In genomic region chr14:65098586-65098985, GRCh38 we compare ENCODE assay signal across 8 cellular contexts. TPM values are rescaled to one million over a fixed set of nuclear protein-coding genes. Genes with fewer than 3 reads are reported as not detected.
DNase-seq lines count a peak whose midpoint lies in the region; ATAC-seq, FAIRE-seq and TF ChIP-seq lines count a peak whose summit lies in the region.

No MANE protein-coding gene starts in this region.

- H3K4me3 Mint-ChIP-seq in activated T-helper 1 cell treated with anti-CD3 and anti-CD28 coated beads, Interleukin-12 subunit alpha, Interleukin-12 subunit beta, Interleukin-2, Interleukin-4 antibody, amounts not matched to agents 30 ng/mL and 10 ng/mL and 1 ng/mL, durations not matched to agents 14 hours and 24 hours and 36 hours, result peak overlapping the region; percentile 73

- intact Hi-C loops in heart right ventricle (cut with DNase I) (loop anchor here in 2 of 10 donors (2.0 to 10.0 kb wide), 2 partner anchors 112 to 114 kb away; partner anchors contain the start of gene FNTB (in 2 of the 2)), Right ventricle myocardium superior (cut with DNase I) (no loop called here), cardiac septum (cut with DNase I) (no loop called here)
- intact Hi-C loops in activated T-helper 1 cell treated with anti-CD3 and anti-CD28 coated beads, Interleukin-12 subunit alpha, Interleukin-12 subunit beta, Interleukin-2, Interleukin-4 antibody, amounts not matched to agents 30 ng/mL and 10 ng/mL and 1 ng/mL, durations not matched to agents 14 hours and 24 hours and 36 hours (cut with micrococcal nuclease), result no loop called here

- peaks cover 3% of the 10 kb centered on the region for H4K20me1 ChIP-seq in keratinocyte (ENCODE audit: control insufficient read depth, extremely low read depth, insufficient read depth, low read length)

- H3K4me1 Mint-ChIP-seq in activated T-helper 1 cell treated with anti-CD3 and anti-CD28 coated beads, Interleukin-12 subunit alpha, Interleukin-12 subunit beta, Interleukin-2, Interleukin-4 antibody, amounts not matched to agents 30 ng/mL and 10 ng/mL and 1 ng/mL, durations not matched to agents 14 hours and 24 hours and 36 hours (ENCODE audit: low read depth), result peaks cover 69% of the 10 kb centered on the region

- peaks cover 33% of the 10 kb centered on the region for H3K36me3 Mint-ChIP-seq in activated T-helper 1 cell treated with anti-CD3 and anti-CD28 coated beads, Interleukin-12 subunit alpha, Interleukin-12 subunit beta, Interleukin-2, Interleukin-4 antibody, amounts not matched to agents 30 ng/mL and 10 ng/mL and 1 ng/mL, durations not matched to agents 14 hours and 24 hours and 36 hours (ENCODE audit: low read depth)

- peak overlapping the region; percentile 62 for H3K4me2 ChIP-seq in keratinocyte (ENCODE audit: control insufficient read depth, extremely low read depth, insufficient read depth, low read depth, low read length)

- TF ChIP-seq POLR2A in upper lobe of left lung (IDR thresholded peaks at IDR 0.05), result no peak

- H2AFZ ChIP-seq in keratinocyte (ENCODE audit: control insufficient read depth, low read length), result no peak overlapping the region

- no peak for DNase-seq in heart right ventricle
- no peak for DNase-seq in Right ventricle myocardium superior
- no peak for DNase-seq in activated T-helper 1 cell treated with anti-CD3 and anti-CD28 coated beads, Interleukin-12 subunit alpha, Interleukin-12 subunit beta, Interleukin-2, Interleukin-4 antibody, amounts not matched to agents 30 ng/mL and 10 ng/mL and 1 ng/mL, durations not matched to agents 14 hours and 24 hours and 36 hours (ENCODE audit: low spot score)
- DNase-seq in keratinocyte (ENCODE audit: low read depth, low spot score), result no peak
- no peak for DNase-seq in upper lobe of left lung
- no peak for DNase-seq in NCI-H526 (lab: John Stamatoyannopoulos, UW)
- no peak for DNase-seq in cardiac septum (ENCODE audit: low spot score)
- DNase-seq in AG08395 (ENCODE audit: low spot score), result no peak

- H3K27me3 ChIP-seq in heart right ventricle, result no peaks in the 10 kb centered on the region
- no peaks in the 10 kb centered on the region for H3K27me3 ChIP-seq in keratinocyte (ENCODE audit: control insufficient read depth, extremely low read depth, insufficient read depth, low read length)
- no peaks in the 10 kb centered on the region for H3K27me3 ChIP-seq in upper lobe of left lung

- H3K9me3 ChIP-seq in heart right ventricle (no peaks in the 10 kb centered on the region), keratinocyte (ENCODE audit: control insufficient read depth, low read depth, low read length) (no peaks in the 10 kb centered on the region), upper lobe of left lung (no peaks in the 10 kb centered on the region)

- H3K9me1 ChIP-seq in keratinocyte (ENCODE audit: control insufficient read depth, extremely low read depth, insufficient read depth, low read length), result peaks cover 2% of the 10 kb centered on the region

- peak overlapping the region; percentile 82 for H3K27ac Mint-ChIP-seq in activated T-helper 1 cell treated with anti-CD3 and anti-CD28 coated beads, Interleukin-12 subunit alpha, Interleukin-12 subunit beta, Interleukin-2, Interleukin-4 antibody, amounts not matched to agents 30 ng/mL and 10 ng/mL and 1 ng/mL, durations not matched to agents 14 hours and 24 hours and 36 hours

- H3K36me3 ChIP-seq in heart right ventricle (peaks cover 0 to 56% (median 2%) of the 10 kb centered on the region in 9 donors), keratinocyte (ENCODE audit: control insufficient read depth in 2 of 2, extremely low read depth in 1 of 2, insufficient read depth in 2 of 2, low read length in 2 of 2) (peaks cover 16% of the 10 kb centered on the region in 2 experiments), upper lobe of left lung (peaks cover under 1 to 23% (median 5%) of the 10 kb centered on the region in 4 donors)

- TF ChIP-seq CTCF in heart right ventricle (IDR thresholded peaks at IDR 0.05) (no peak), keratinocyte (optimal IDR thresholded peaks at IDR 0.05 in 1 of 3, IDR thresholded peaks at IDR 0.05 in 1 of 3, conservative IDR thresholded peaks at IDR 0.05 in 1 of 3; ENCODE audit: extremely low read depth in 1 of 3, insufficient read depth in 2 of 3, low read length in 3 of 3) (no peak), upper lobe of left lung (IDR thresholded peaks at IDR 0.05) (no peak)

- H3K4me1 ChIP-seq in heart right ventricle (peaks cover 25 to 86% (median 79%) of the 10 kb centered on the region in 9 donors), keratinocyte (ENCODE audit: control insufficient read depth, extremely low read depth, insufficient read depth, low read length) (peaks cover 24% of the 10 kb centered on the region), upper lobe of left lung (peaks cover 52 to 69% (median 64%) of the 10 kb centered on the region in 4 donors)

- no peaks in the 10 kb centered on the region for H3K9me3 Mint-ChIP-seq in activated T-helper 1 cell treated with anti-CD3 and anti-CD28 coated beads, Interleukin-12 subunit alpha, Interleukin-12 subunit beta, Interleukin-2, Interleukin-4 antibody, amounts not matched to agents 30 ng/mL and 10 ng/mL and 1 ng/mL, durations not matched to agents 14 hours and 24 hours and 36 hours

- H3K27me3 Mint-ChIP-seq in activated T-helper 1 cell treated with anti-CD3 and anti-CD28 coated beads, Interleukin-12 subunit alpha, Interleukin-12 subunit beta, Interleukin-2, Interleukin-4 antibody, amounts not matched to agents 30 ng/mL and 10 ng/mL and 1 ng/mL, durations not matched to agents 14 hours and 24 hours and 36 hours (ENCODE audit: insufficient read depth), result no peaks in the 10 kb centered on the region

- dilution Hi-C loops in keratinocyte (cut with MboI; ENCODE audit: extremely low pct_ligation_motif_present, low sequenced_read_pairs), result no loop called here

- peaks cover 63% of the 10 kb centered on the region for H3K79me2 ChIP-seq in keratinocyte (ENCODE audit: control insufficient read depth, insufficient read depth, low read length)

- H3K4me3 ChIP-seq in heart right ventricle (peak overlapping the region in 6 of 10 donors; percentile 2 to 42 (median 28)), keratinocyte (ENCODE audit: control insufficient read depth in 2 of 3, extremely low read depth in 1 of 3, insufficient read depth in 2 of 3, low read depth in 1 of 3, low read length in 3 of 3) (peak overlapping the region in 2 of 3 experiments; percentile 7 to 14), upper lobe of left lung (peak overlapping the region in 3 of 4 donors; percentile 8 to 32 (median 30))

- ATAC-seq in heart right ventricle, result no peak
- ATAC-seq in Right ventricle myocardium superior (ENCODE audit: poor library complexity), result no peak
- no peak for ATAC-seq in upper lobe of left lung (ENCODE audit: low FRiP score in 2 of 2)

- no peak for TF ChIP-seq EP300 in upper lobe of left lung (IDR thresholded peaks at IDR 0.05)

- H3K27ac ChIP-seq in heart right ventricle, result peak overlapping the region in 9 of 10 donors; percentile 7 to 98 (median 61)
- no peak overlapping the region for H3K27ac ChIP-seq in keratinocyte (ENCODE audit: control insufficient read depth, insufficient read depth, low read length)
- H3K27ac ChIP-seq in upper lobe of left lung, result peak overlapping the region; percentile 9 to 78 (median 61)

- 22 to 38% methylated on average over 2 of the region's 2 CpGs for WGBS in heart right ventricle, 2 donors
- 2 to 8% methylated on average over 2 of the region's 2 CpGs for WGBS in upper lobe of left lung, 2 donors

- FAIRE-seq in keratinocyte (lab: Jason Lieb, UNC), result no peak

- H3K9ac ChIP-seq in keratinocyte (ENCODE audit: control insufficient read depth, extremely low read depth, insufficient read depth, low read length), result no peak overlapping the region

RNA-seq across cellular contexts. Expression of gene MAX, which starts 3.7 kb away (rescaled TPM):
- total RNA-seq in heart right ventricle (10 to 100 TPM; 54.5 to 95.7 (median 73.7) TPM), Right ventricle myocardium superior (85.2 TPM), upper lobe of left lung (100 to 1,000 TPM in 2 of 6 donors, 10 to 100 TPM in 4; 53.7 to 146 (median 68.2) TPM), cardiac septum (80.8 TPM)
- polyA plus RNA-seq in heart right ventricle (10 to 100 TPM; 35.7 to 50.0 TPM), keratinocyte (51.8 to 81.6 TPM (median 65.2 TPM) in 3 replicates)
- total RNA-seq in activated T-helper 1 cell treated with anti-CD3 and anti-CD28 coated beads, Interleukin-12 subunit alpha, Interleukin-12 subunit beta, Interleukin-2, Interleukin-4 antibody, amounts not matched to agents 30 ng/mL and 10 ng/mL and 1 ng/mL, durations not matched to agents 14 hours and 24 hours and 36 hours, result 135 and 137 TPM in 2 replicates
- 20.0 TPM for polyA plus RNA-seq in keratinocyte (2011; ENCODE audit: low read depth)
- polyA plus RNA-seq in keratinocyte (2011; cell fraction: cytosol; rRNA removed), result 76.8 and 80.6 TPM in 2 replicates
- 53.9 and 57.8 TPM in 2 replicates for polyA plus RNA-seq in keratinocyte (2011; cell fraction: nucleus; rRNA removed)
- 40.5 and 53.5 TPM in 2 replicates for polyA plus RNA-seq in keratinocyte (2012; ENCODE audit: low replicate concordance)
- polyA minus RNA-seq in keratinocyte, result 45.8 to 79.4 TPM (median 58.1 TPM) in 3 replicates
- polyA minus RNA-seq in keratinocyte (2011; cell fraction: cytosol; rRNA and poly(A)+ RNA removed), result 108 TPM
- 34.7 and 37.4 TPM in 2 replicates for polyA minus RNA-seq in keratinocyte (2011; cell fraction: nucleus; rRNA and poly(A)+ RNA removed)
